ENCODE assay signal across 15 cellular contexts in the genomic region with DNA sequence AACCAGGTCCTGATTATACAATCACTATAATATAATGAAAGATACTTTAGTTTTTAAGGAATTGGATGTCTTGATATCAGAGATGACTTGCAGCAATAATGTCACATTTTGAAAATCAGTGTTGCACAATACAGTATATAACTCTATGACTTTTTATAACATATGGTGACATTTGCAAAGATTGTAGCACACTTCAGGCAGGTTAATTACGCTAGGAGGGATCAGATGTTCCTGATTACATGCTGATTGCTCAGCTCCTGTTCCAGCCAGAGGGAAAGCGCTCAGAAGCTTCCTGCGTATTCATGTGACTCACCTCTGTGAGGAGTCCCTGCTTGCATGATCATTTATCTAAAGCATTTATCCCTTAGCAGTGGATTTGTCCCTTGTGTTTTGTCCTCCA.
A peak's percentile ranks its signal among the peaks of the same experiment; 100 is the strongest.
DNase-seq lines count a peak whose midpoint lies in the region; ATAC-seq and TF ChIP-seq lines count a peak whose summit lies in the region.
"Had no signal": no experiment of that assay in that cellular context is flagged by ENCODE, and none has a peak within 500 bp of the region (broad histone marks: within the 10 kb centered on the region; RNA-seq: fewer than 3 reads in every experiment).

No MANE protein-coding gene starts in this region.

- no peaks in the 10 kb centered on the region for H3K79me2 ChIP-seq in mammary epithelial cell (ENCODE audit: insufficient read depth, low read length)

- no peak overlapping the region for H2AFZ ChIP-seq in mammary epithelial cell (ENCODE audit: low read depth, low read length)

- H3K9me3 Mint-ChIP-seq in activated T-helper 2 cell treated with anti-CD3 and anti-CD28 coated beads, Interferon-gamma antibody, Interleukin-2, Interleukin-4, amounts not matched to agents 10 μg/mL and 5 μg/mL and 100 μg/mL, durations not matched to agents 14 hours and 24 hours and 36 hours: no peaks in the 10 kb centered on the region
- H3K9me3 Mint-ChIP-seq: T-cell had no signal

- H3K9ac ChIP-seq in mammary epithelial cell (ENCODE audit: insufficient read depth, low read length): no peak overlapping the region
- H3K9ac ChIP-seq: KMS-11 had no signal

- H3K27ac ChIP-seq in mammary epithelial cell (ENCODE audit: insufficient read depth, low read depth, low read length): no peak overlapping the region
- H3K27ac ChIP-seq: KMS-11, SJSA1 had no signal

- TF ChIP-seq CTCF in mammary epithelial cell (conservative IDR thresholded peaks at IDR 0.05 in 1 of 2, IDR thresholded peaks at IDR 0.05 in 1 of 2; ENCODE audit: extremely low read depth in 1 of 2, insufficient read depth in 1 of 2, low read depth in 1 of 2, low read length in 2 of 2) (no peak), mucosa of descending colon (IDR thresholded peaks at IDR 0.05) (no peak)

- H3K9me3 ChIP-seq in mammary epithelial cell (replicated peaks; ENCODE audit: insufficient read depth, low read length) (no peaks in the 10 kb centered on the region), mucosa of descending colon (no peaks in the 10 kb centered on the region)
- H3K9me3 ChIP-seq: SJSA1 had no signal

- H3K36me3 Mint-ChIP-seq in activated T-helper 2 cell treated with anti-CD3 and anti-CD28 coated beads, Interferon-gamma antibody, Interleukin-2, Interleukin-4, amounts not matched to agents 10 μg/mL and 5 μg/mL and 100 μg/mL, durations not matched to agents 14 hours and 24 hours and 36 hours (ENCODE audit: low read depth): no peaks in the 10 kb centered on the region
- H3K36me3 Mint-ChIP-seq: T-cell had no signal

- in situ Hi-C loops in mammary epithelial cell (cut with MboI; ENCODE audit: low sequenced_read_pairs in 2 of 2): no loop called here

- H3K27me3 Mint-ChIP-seq in activated T-helper 2 cell treated with anti-CD3 and anti-CD28 coated beads, Interferon-gamma antibody, Interleukin-2, Interleukin-4, amounts not matched to agents 10 μg/mL and 5 μg/mL and 100 μg/mL, durations not matched to agents 14 hours and 24 hours and 36 hours (ENCODE audit: low read depth): no peaks in the 10 kb centered on the region

- H3K4me1 Mint-ChIP-seq in activated T-helper 2 cell treated with anti-CD3 and anti-CD28 coated beads, Interferon-gamma antibody, Interleukin-2, Interleukin-4, amounts not matched to agents 10 μg/mL and 5 μg/mL and 100 μg/mL, durations not matched to agents 14 hours and 24 hours and 36 hours (ENCODE audit: low read depth): no peaks in the 10 kb centered on the region
- H3K4me1 Mint-ChIP-seq: T-cell had no signal

- DNase-seq in HS-5 (ENCODE audit: low read depth) (peak; percentile 35), NCI-H2171 treated with DMSO at 0.1 percent for 48 hours (lab: John Stamatoyannopoulos, UW) (peak; percentile 92), mammary epithelial cell (peak; percentile 11), mucosa of descending colon (peak in 1 of 3 donors; percentile 3), SW480 (ENCODE audit: low spot score) (no peak)
- DNase-seq in activated T-helper 2 cell treated with anti-CD3 and anti-CD28 coated beads, Interferon-gamma antibody, Interleukin-2, Interleukin-4, amounts not matched to agents 10 μg/mL and 5 μg/mL and 100 μg/mL, durations not matched to agents 14 hours and 24 hours and 36 hours (ENCODE audit: low spot score): no peak
- DNase-seq: AML-193, NCI-H2029 treated with DMSO at 0.1 percent for 48 hours, NCI-H345, T-cell had no signal

- no peaks in the 10 kb centered on the region for H3K27me3 ChIP-seq in mammary epithelial cell (ENCODE audit: insufficient read depth, low read length)
- H3K27me3 ChIP-seq: SJSA1 had no signal

- H3K4me1 ChIP-seq in mammary epithelial cell (ENCODE audit: insufficient read depth, low read length) (no peaks in the 10 kb centered on the region), mucosa of descending colon (ENCODE audit: low read depth) (no peaks in the 10 kb centered on the region)
- H3K4me1 ChIP-seq: SJSA1 had no signal

- ATAC-seq in mucosa of descending colon: peak; percentile 71
- no peak for ATAC-seq in GM21515 (IDR thresholded peaks at IDR 0.05; ENCODE audit: unreplicated experiment)
- ATAC-seq: HCT116, Panc1, T-cell had no signal

- CTCF ChIA-PET in mammary epithelial cell (lab: Charles Lee; ENCODE audit: low non-redundant PET): no interaction called here

- intact Hi-C loops in mammary epithelial cell (cut with micrococcal nuclease): no loop called here
- intact Hi-C loops in mucosa of descending colon (cut with DNase I, micrococcal nuclease): no loop called here
- intact Hi-C loops in activated T-helper 2 cell treated with anti-CD3 and anti-CD28 coated beads, Interferon-gamma antibody, Interleukin-2, Interleukin-4, amounts not matched to agents 10 μg/mL and 5 μg/mL and 100 μg/mL, durations not matched to agents 14 hours and 24 hours and 36 hours (cut with micrococcal nuclease): no loop called here

- dilution Hi-C loops in mammary epithelial cell (cut with HindIII; ENCODE audit: low sequenced_read_pairs): no loop called here

- no TSS peak for BruUV-seq in mammary epithelial cell (replicated peaks; lab: Mats Ljungman, UMichigan)

- WGBS in mammary epithelial cell (ENCODE audit: low coverage, missing lambda C conversion rate): 34% methylated on average over 3 of the region's 3 CpGs

- H3K4me2 ChIP-seq in mammary epithelial cell (ENCODE audit: insufficient read depth, low read depth, low read length): no peak overlapping the region
- H3K4me2 ChIP-seq: KMS-11 had no signal

- H3K4me3 ChIP-seq in mammary epithelial cell (replicated peaks in 1 of 3; ENCODE audit: insufficient read depth in 1 of 3, low read depth in 2 of 3, low read length in 3 of 3) (no peak overlapping the region), mucosa of descending colon (no peak overlapping the region)
- H3K4me3 ChIP-seq: SJSA1 had no signal

- no peaks in the 10 kb centered on the region for H3K36me3 ChIP-seq in mammary epithelial cell (ENCODE audit: insufficient read depth, low read length)
- H3K36me3 ChIP-seq in mucosa of descending colon (ENCODE audit: low read depth): no peaks in the 10 kb centered on the region
- H3K36me3 ChIP-seq: SJSA1 had no signal

- H4K20me1 ChIP-seq in mammary epithelial cell (ENCODE audit: insufficient read depth, low read length): no peaks in the 10 kb centered on the region

- H3K4me3 Mint-ChIP-seq in activated T-helper 2 cell treated with anti-CD3 and anti-CD28 coated beads, Interferon-gamma antibody, Interleukin-2, Interleukin-4, amounts not matched to agents 10 μg/mL and 5 μg/mL and 100 μg/mL, durations not matched to agents 14 hours and 24 hours and 36 hours (ENCODE audit: low read depth): no peak overlapping the region
- H3K4me3 Mint-ChIP-seq: T-cell had no signal

- H3K27ac Mint-ChIP-seq in activated T-helper 2 cell treated with anti-CD3 and anti-CD28 coated beads, Interferon-gamma antibody, Interleukin-2, Interleukin-4, amounts not matched to agents 10 μg/mL and 5 μg/mL and 100 μg/mL, durations not matched to agents 14 hours and 24 hours and 36 hours: no peak overlapping the region
- H3K27ac Mint-ChIP-seq: T-cell had no signal

Comparison
In these comparisons a context has a peak if more than half of its experiments do, and no peak if none do; other contexts are left out.
1. DNase-seq: peak in HS-5 (single experiment), NCI-H2171 treated with DMSO at 0.1 percent for 48 hours (single experiment) and mammary epithelial cell (single experiment); none in SW480 (single experiment) and activated T-helper 2 cell treated with anti-CD3 and anti-CD28 coated beads, Interferon-gamma antibody, Interleukin-2, Interleukin-4, amounts not matched to agents 10 μg/mL and 5 μg/mL and 100 μg/mL, durations not matched to agents 14 hours and 24 hours and 36 hours (single experiment).